In the genomic region with DNA sequence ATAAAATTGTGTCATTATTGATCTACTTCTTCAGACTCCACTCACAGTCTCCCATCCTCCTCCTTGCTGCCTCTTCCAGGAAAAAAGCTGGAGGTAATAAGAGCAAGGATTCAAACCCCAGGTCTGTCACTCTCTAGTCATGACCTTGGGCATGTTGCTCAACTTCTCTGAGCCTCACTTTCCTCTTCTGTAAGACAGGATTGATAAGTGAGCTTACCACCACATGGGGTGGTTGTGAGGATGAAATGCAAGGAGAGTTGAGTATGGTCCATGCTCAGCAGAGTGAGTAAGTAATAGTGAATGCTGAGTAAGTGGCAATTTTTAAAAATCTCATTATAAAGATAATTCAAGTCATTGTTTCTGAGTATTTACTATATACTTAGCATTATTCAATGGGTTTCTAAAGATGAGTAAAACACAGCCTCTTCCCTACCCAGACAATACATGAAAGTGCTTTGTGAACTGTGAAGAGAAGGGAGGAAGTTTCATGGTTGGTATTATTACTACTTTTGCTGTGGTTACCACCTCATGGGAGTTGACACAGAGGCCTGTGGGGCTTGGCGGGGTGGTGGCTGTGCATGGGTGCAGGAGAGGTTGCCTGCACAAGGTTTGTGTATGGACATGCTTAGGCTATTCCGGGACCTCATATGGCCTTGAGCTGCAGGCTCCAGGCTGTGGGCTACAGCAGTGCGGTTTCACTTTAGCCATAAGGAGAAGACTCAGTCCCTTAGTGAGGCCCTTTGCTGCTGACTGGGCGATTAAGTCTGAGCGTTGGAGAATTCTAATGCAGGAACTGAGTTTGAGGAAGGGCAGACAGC, we compare ENCODE assay signal across 15 cellular contexts. TPM values are rescaled to one million over a fixed set of nuclear protein-coding genes. Genes with fewer than 3 reads are reported as not detected.
A peak's percentile ranks its signal among the peaks of the same experiment; 100 is the strongest.
DNase-seq lines count a peak whose midpoint lies in the region; ATAC-seq and TF ChIP-seq lines count a peak whose summit lies in the region.
"Had no signal": no experiment of that assay in that cellular context is flagged by ENCODE, and none has a peak within 500 bp of the region (broad histone marks: within the 10 kb centered on the region; RNA-seq: fewer than 3 reads in every experiment).

No MANE protein-coding gene starts in this region.

- H3K27me3 ChIP-seq in tibial nerve (no peaks in the 10 kb centered on the region), PC-9 (ENCODE audit: insufficient read depth, low read depth) (peaks cover 99% of the 10 kb centered on the region)
- H3K27me3 ChIP-seq: thyroid gland had no signal

- no peak overlapping the region for H2AFZ ChIP-seq in PC-9

- H3K4me3 ChIP-seq in tibial nerve (no peak overlapping the region), PC-9 (no peak overlapping the region)
- H3K4me3 ChIP-seq: HAP-1, thyroid gland had no signal

- H3K9me3 ChIP-seq in tibial nerve = no peaks in the 10 kb centered on the region
- no peaks in the 10 kb centered on the region for H3K9me3 ChIP-seq in PC-9 (ENCODE audit: insufficient read depth, low read depth)
- H3K9me3 ChIP-seq: HAP-1, thyroid gland had no signal

- no peaks in the 10 kb centered on the region for H3K36me3 ChIP-seq in tibial nerve
- no peaks in the 10 kb centered on the region for H3K36me3 ChIP-seq in PC-9 (ENCODE audit: low read depth)
- H3K36me3 ChIP-seq: HAP-1, thyroid gland had no signal

- no peak for TF ChIP-seq CTCF in tibial nerve (IDR thresholded peaks at IDR 0.05)
- TF ChIP-seq CTCF in PC-9 (conservative IDR thresholded peaks at IDR 0.05) = no peak

- no peaks in the 10 kb centered on the region for H4K20me1 ChIP-seq in PC-9 (ENCODE audit: insufficient read depth)

- peak; percentile 27 for DNase-seq in activated CD4-positive, alpha-beta T cell treated with anti-CD3 and anti-CD28 coated beads for 36 hours
- DNase-seq in activated CD4-positive, alpha-beta T cell treated with anti-CD3 and anti-CD28 coated beads, Interleukin-2, amount 50 U/mL, for 1 hour = no peak
- DNase-seq in SIG-M5 treated with dmso at 0.1 percent for 504 hours (lab: John Stamatoyannopoulos, UW; ENCODE audit: unreplicated experiment) (peak; percentile 82), NAMALWA (ENCODE audit: low spot score) (no peak), tibial nerve (ENCODE audit: low spot score in 2 of 2) (no peak), PC-9 (no peak)
- DNase-seq: activated gamma-delta T cell, dermis blood vessel endothelial cell, NCI-H82 had no signal

- H3K79me2 ChIP-seq in PC-9 (ENCODE audit: low read depth) = no peaks in the 10 kb centered on the region

- H3K27ac ChIP-seq in tibial nerve = no peak overlapping the region
- H3K27ac ChIP-seq in PC-9 = no peak overlapping the region
- H3K27ac ChIP-seq: 22Rv1, thyroid gland had no signal

- no peaks in the 10 kb centered on the region for H3K9me2 ChIP-seq in PC-9 (ENCODE audit: insufficient read depth)

- H3K4me3 Mint-ChIP-seq in activated CD4-positive, alpha-beta T cell treated with anti-CD3 and anti-CD28 coated beads for 36 hours = no peak overlapping the region
- no peak overlapping the region for H3K4me3 Mint-ChIP-seq in stimulated activated memory B cell treated with anti-CD40 and anti-IgM and Interleukin-4, amounts not matched to agents 10 μg/mL and 1 μg/mL and 100 μg/mL, for 72 hours

- peak in 1 of 2 donors; percentile 17 for TF ChIP-seq EP300 in tibial nerve (IDR thresholded peaks at IDR 0.05)

- peaks cover 6% of the 10 kb centered on the region for H3K4me1 Mint-ChIP-seq in activated CD4-positive, alpha-beta T cell treated with anti-CD3 and anti-CD28 coated beads for 36 hours
- peaks cover 13% of the 10 kb centered on the region for H3K4me1 Mint-ChIP-seq in stimulated activated memory B cell treated with anti-CD40 and anti-IgM and Interleukin-4, amounts not matched to agents 10 μg/mL and 1 μg/mL and 100 μg/mL, for 72 hours

- H3K4me2 ChIP-seq in PC-9 = no peak overlapping the region

- CTCF ChIA-PET in activated CD4-positive, alpha-beta T cell treated with anti-CD3 and anti-CD28 coated beads for 36 hours (lab: Charles Lee) = no interaction called here
- CTCF ChIA-PET in PC-9 (lab: Charles Lee) = no interaction called here

- intact Hi-C loops in activated CD4-positive, alpha-beta T cell treated with anti-CD3 and anti-CD28 coated beads for 36 hours (cut with DNase I, micrococcal nuclease) = no loop called here
- intact Hi-C loops in PC-9 (cut with micrococcal nuclease; ENCODE audit: unreplicated experiment) = no loop called here

- BruUV-seq in PC-9 (replicated peaks; lab: Mats Ljungman, UMichigan) = no TSS peak

- no peak overlapping the region for H3K27ac Mint-ChIP-seq in activated CD4-positive, alpha-beta T cell treated with anti-CD3 and anti-CD28 coated beads for 36 hours
- H3K27ac Mint-ChIP-seq in stimulated activated memory B cell treated with anti-CD40 and anti-IgM and Interleukin-4, amounts not matched to agents 10 μg/mL and 1 μg/mL and 100 μg/mL, for 72 hours = no peak overlapping the region

- H3K36me3 Mint-ChIP-seq in activated CD4-positive, alpha-beta T cell treated with anti-CD3 and anti-CD28 coated beads for 36 hours (ENCODE audit: low read depth) = no peaks in the 10 kb centered on the region
- no peaks in the 10 kb centered on the region for H3K36me3 Mint-ChIP-seq in stimulated activated memory B cell treated with anti-CD40 and anti-IgM and Interleukin-4, amounts not matched to agents 10 μg/mL and 1 μg/mL and 100 μg/mL, for 72 hours

- no peak for TF ChIP-seq POLR2A in tibial nerve (IDR thresholded peaks at IDR 0.05)

- H3K4me1 ChIP-seq in tibial nerve (no peaks in the 10 kb centered on the region), PC-9 (replicated peaks; ENCODE audit: insufficient read depth) (no peaks in the 10 kb centered on the region)
- H3K4me1 ChIP-seq: HAP-1, thyroid gland had no signal

- POLR2A ChIA-PET in activated CD4-positive, alpha-beta T cell treated with anti-CD3 and anti-CD28 coated beads for 36 hours (lab: Charles Lee) = no interaction called here
- POLR2A ChIA-PET in PC-9 (lab: Charles Lee; ENCODE audit: unreplicated experiment) = no interaction called here

- no peaks in the 10 kb centered on the region for H3F3A ChIP-seq in PC-9 (ENCODE audit: insufficient read depth, low read depth)

- no peaks in the 10 kb centered on the region for H3K9me3 Mint-ChIP-seq in activated CD4-positive, alpha-beta T cell treated with anti-CD3 and anti-CD28 coated beads for 36 hours (ENCODE audit: low read depth)
- H3K9me3 Mint-ChIP-seq in stimulated activated memory B cell treated with anti-CD40 and anti-IgM and Interleukin-4, amounts not matched to agents 10 μg/mL and 1 μg/mL and 100 μg/mL, for 72 hours = peaks cover 3% of the 10 kb centered on the region

- ATAC-seq in activated CD4-positive, alpha-beta T cell treated with anti-CD3 and anti-CD28 coated beads for 36 hours = peak; percentile 48
- ATAC-seq in HG03103 (IDR thresholded peaks at IDR 0.05; ENCODE audit: low read depth, unreplicated experiment) = peak; percentile 62
- peak; percentile 86 for ATAC-seq in stimulated activated memory B cell treated with anti-CD40 and anti-IgM and Interleukin-4, amounts not matched to agents 10 μg/mL and 1 μg/mL and 100 μg/mL, for 72 hours

- WGBS in tibial nerve, 2 donors = 80 to 88% methylated on average over 5 of the region's 5 CpGs

- peaks cover 24% of the 10 kb centered on the region for H3K27me3 Mint-ChIP-seq in activated CD4-positive, alpha-beta T cell treated with anti-CD3 and anti-CD28 coated beads for 36 hours
- H3K27me3 Mint-ChIP-seq in stimulated activated memory B cell treated with anti-CD40 and anti-IgM and Interleukin-4, amounts not matched to agents 10 μg/mL and 1 μg/mL and 100 μg/mL, for 72 hours = peaks cover 56% of the 10 kb centered on the region

RNA-seq across cellular contexts. Expression of a gene that starts 30.0 kb away (rescaled TPM):
- total RNA-seq in activated CD4-positive, alpha-beta T cell treated with anti-CD3 and anti-CD28 coated beads for 36 hours = not detected
- total RNA-seq in tibial nerve (under 1 TPM in 3 of 4 donors, not detected in 1; 0.30 to 0.44 (median 0.42) TPM), PC-9 (2021) (not detected in 2 replicates)
- total RNA-seq: dermis blood vessel endothelial cell, LHCN-M2, thyroid gland had no signal

Comparison
In these comparisons a context has a peak if more than half of its experiments do, and no peak if none do; other contexts are left out.
1. DNase-seq: peak in activated CD4-positive, alpha-beta T cell treated with anti-CD3 and anti-CD28 coated beads for 36 hours (single experiment) and SIG-M5 treated with dmso at 0.1 percent for 504 hours (single experiment); none in activated CD4-positive, alpha-beta T cell treated with anti-CD3 and anti-CD28 coated beads, Interleukin-2, amount 50 U/mL, for 1 hour (single experiment), NAMALWA (single experiment), tibial nerve (0 of 2) and PC-9 (0 of 2).
2. Peak in every context shown above with its lines, with median percentiles within 50 percentile points of each other: ATAC-seq.